Comparison of ENCODE assay signal across 9 cellular contexts in the genomic region with DNA sequence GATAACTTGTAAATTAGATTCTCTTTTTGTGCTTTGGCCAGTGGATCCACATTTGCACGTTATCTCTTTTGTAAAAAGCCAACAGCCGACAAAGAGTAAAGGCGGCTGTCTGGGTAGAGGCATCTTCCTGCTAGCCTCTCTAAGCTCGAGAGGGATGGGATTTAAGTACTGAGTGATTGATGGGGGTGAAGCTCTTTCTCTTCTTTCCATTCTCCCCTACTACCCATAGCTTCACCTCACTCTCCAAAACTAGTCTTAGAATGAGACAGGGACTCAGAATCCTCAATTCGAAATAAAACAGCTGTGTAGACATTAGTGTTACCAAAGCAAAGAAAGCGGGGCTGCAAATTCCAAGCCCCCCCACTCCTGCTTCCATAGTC. TPM values are rescaled to one million over a fixed set of nuclear protein-coding genes. Genes with fewer than 3 reads are reported as not detected.
DNase-seq lines count a peak whose midpoint lies in the region; ATAC-seq, FAIRE-seq and TF ChIP-seq lines count a peak whose summit lies in the region.
"Had no signal": no experiment of that assay in that cellular context is flagged by ENCODE, and none has a peak within 500 bp of the region (broad histone marks: within the 10 kb centered on the region; RNA-seq: fewer than 3 reads in every experiment).

No MANE protein-coding gene starts in this region.

- H4K91ac ChIP-seq in mesenchymal stem cell (ENCODE audit: low read length) = no peak overlapping the region

- no peaks in the 10 kb centered on the region for H3K9me3 ChIP-seq in astrocyte (ENCODE audit: insufficient read depth, low read depth, low read length)
- no peaks in the 10 kb centered on the region for H3K9me3 ChIP-seq in mesenchymal stem cell (ENCODE audit: control insufficient read depth, low read length)

- no peak for FAIRE-seq in astrocyte (lab: Jason Lieb, UNC)

- peak overlapping the region; percentile 72 for H3K4me3 ChIP-seq in astrocyte (ENCODE audit: insufficient read depth, low read depth, low read length)
- peak overlapping the region in 1 of 2 experiments; percentile 92 for H3K4me3 ChIP-seq in mesenchymal stem cell (ENCODE audit: insufficient read depth in 1 of 2, low read depth in 1 of 2, low read length in 2 of 2)

- peak overlapping the region; percentile 29 for H3K27ac ChIP-seq in astrocyte (ENCODE audit: low read depth, low read length)
- H3K27ac ChIP-seq in mesenchymal stem cell (ENCODE audit: low read length, poor library complexity, severe bottlenecking) = no peak overlapping the region

- no peaks in the 10 kb centered on the region for H3K27me3 ChIP-seq in astrocyte (ENCODE audit: insufficient read depth, low read length)
- H3K27me3 ChIP-seq in mesenchymal stem cell (ENCODE audit: control insufficient read depth in 1 of 2, insufficient read depth in 1 of 2, low read length in 2 of 2) = no peaks in the 10 kb centered on the region

- H2AFZ ChIP-seq in astrocyte (ENCODE audit: low read depth, low read length) (no peak overlapping the region), mesenchymal stem cell (ENCODE audit: low read depth, low read length) (no peak overlapping the region)

- peaks cover 83% of the 10 kb centered on the region for H3K79me2 ChIP-seq in astrocyte (ENCODE audit: insufficient read depth, low read length)

- H3K36me3 Mint-ChIP-seq in astrocyte (ENCODE audit: low read depth, unreplicated experiment) = no peaks in the 10 kb centered on the region

- no peak overlapping the region for H2BK12ac ChIP-seq in mesenchymal stem cell (ENCODE audit: low read length in 2 of 2)

- H3K4me3 Mint-ChIP-seq in astrocyte (ENCODE audit: unreplicated experiment) = peak overlapping the region; percentile 89
- H3K4me3 Mint-ChIP-seq: activated CD8-positive, alpha-beta memory T cell treated with anti-CD3 and anti-CD28 coated beads, Interleukin-2, amount 10 ng/mL, durations not matched to agents 7 days and 5 days had no signal

- no peak for TF ChIP-seq CTCF in astrocyte (IDR thresholded peaks at IDR 0.05; ENCODE audit: insufficient read depth, low read depth, low read length)

- DNase-seq in DMS114 treated with DMSO at 0.1 percent for 48 hours (lab: John Stamatoyannopoulos, UW; ENCODE audit: unreplicated experiment) (peak; percentile 54), HuH-7 (ENCODE audit: low spot score) (peak; percentile 38), astrocyte (ENCODE audit: low read depth) (no peak), mesenchymal stem cell (no peak), NCI-H1436 (lab: John Stamatoyannopoulos, UW) (no peak)
- no peak for DNase-seq in stimulated activated CD4-positive, alpha-beta T cell treated with anti-CD3 and anti-CD28 coated beads, Interleukin-1b, Interleukin-23, amount 100 ng/mL, for 48 hours
- DNase-seq in effector CD8-positive, alpha-beta T cell (lab: John Stamatoyannopoulos, UW) = no peak
- DNase-seq: activated CD8-positive, alpha-beta memory T cell treated with anti-CD3 and anti-CD28 coated beads, Interleukin-2, amount 10 ng/mL, durations not matched to agents 7 days and 5 days had no signal

- H3K4me1 Mint-ChIP-seq in astrocyte (ENCODE audit: low read depth, unreplicated experiment) = peaks cover 22% of the 10 kb centered on the region

- no peak overlapping the region for H3K23ac ChIP-seq in mesenchymal stem cell (ENCODE audit: low read length in 2 of 2)

- no peaks in the 10 kb centered on the region for H3K27me3 Mint-ChIP-seq in astrocyte (ENCODE audit: low read depth, unreplicated experiment)

- H3K4me2 ChIP-seq in astrocyte (ENCODE audit: low read length) (peak overlapping the region; percentile 93), mesenchymal stem cell (ENCODE audit: low read length, poor library complexity, severe bottlenecking) (peak overlapping the region; percentile 11)

- H3K4ac ChIP-seq in mesenchymal stem cell (ENCODE audit: low read depth in 1 of 2, low read length in 2 of 2) = no peak overlapping the region

- H3K9me3 Mint-ChIP-seq in astrocyte (ENCODE audit: unreplicated experiment) = no peaks in the 10 kb centered on the region

- H3K36me3 ChIP-seq in astrocyte (ENCODE audit: insufficient read depth, low read length) (peaks cover 7% of the 10 kb centered on the region), mesenchymal stem cell (ENCODE audit: control insufficient read depth in 1 of 2, insufficient read depth in 2 of 2, low read depth in 1 of 2, low read length in 2 of 2) (peaks cover 0 to 20% of the 10 kb centered on the region in 2 experiments)

- H3K27ac Mint-ChIP-seq in astrocyte (ENCODE audit: unreplicated experiment) = peak overlapping the region; percentile 22
- H3K27ac Mint-ChIP-seq: activated CD8-positive, alpha-beta memory T cell treated with anti-CD3 and anti-CD28 coated beads, Interleukin-2, amount 10 ng/mL, durations not matched to agents 7 days and 5 days had no signal

- no peak overlapping the region for H2BK120ac ChIP-seq in mesenchymal stem cell (ENCODE audit: low read depth, low read length)

- WGBS in mesenchymal stem cell = 25% methylated on average over 3 of the region's 6 CpGs

- H2BK5ac ChIP-seq in mesenchymal stem cell (ENCODE audit: low read depth, low read length, poor library complexity, severe bottlenecking) = no peak overlapping the region

- H3K4me1 ChIP-seq in astrocyte (ENCODE audit: insufficient read depth, low read length) (peaks cover 14% of the 10 kb centered on the region), mesenchymal stem cell (ENCODE audit: control insufficient read depth, insufficient read depth, low read depth, low read length) (peaks cover 1% of the 10 kb centered on the region)

- H2BK15ac ChIP-seq in mesenchymal stem cell (ENCODE audit: low read depth, poor library complexity, severe bottlenecking) = no peak overlapping the region

- no peak overlapping the region for H3K18ac ChIP-seq in mesenchymal stem cell (ENCODE audit: low read depth in 1 of 2, low read length in 2 of 2)

- peak overlapping the region; percentile 81 for H3K9ac ChIP-seq in astrocyte (ENCODE audit: low read length)
- peak overlapping the region; percentile 90 for H3K9ac ChIP-seq in mesenchymal stem cell (ENCODE audit: low read length)

- no peak overlapping the region for H2AK5ac ChIP-seq in mesenchymal stem cell (ENCODE audit: low read length, severe bottlenecking)

- peaks cover 10% of the 10 kb centered on the region for H3K79me1 ChIP-seq in mesenchymal stem cell (replicated peaks; ENCODE audit: low read length, poor library complexity, severe bottlenecking)

- H4K8ac ChIP-seq in mesenchymal stem cell (ENCODE audit: low read length) = no peak overlapping the region

- no peak for ATAC-seq in GM19023 (IDR thresholded peaks at IDR 0.05; ENCODE audit: unreplicated experiment)
- ATAC-seq: activated CD8-positive, alpha-beta memory T cell treated with anti-CD3 and anti-CD28 coated beads, Interleukin-2, amount 10 ng/mL, durations not matched to agents 7 days and 5 days had no signal

- no peak overlapping the region for H3K14ac ChIP-seq in mesenchymal stem cell (ENCODE audit: low read length in 2 of 2)

- peaks cover 12% of the 10 kb centered on the region for H4K20me1 ChIP-seq in astrocyte (ENCODE audit: insufficient read depth, low read length)

RNA-seq across cellular contexts. Expression of a gene that starts 3.5 kb away (rescaled TPM):
- total RNA-seq in astrocyte = 39.0 and 51.2 TPM in 2 replicates
- 34.6 TPM for polyA plus RNA-seq in mesenchymal stem cell (2013, experiment 1 of 2)
- polyA plus RNA-seq in mesenchymal stem cell (2013, experiment 2 of 2) = 36.1 TPM

RNA-seq across cellular contexts. Expression of a gene that starts 43.6 kb away (rescaled TPM):
- total RNA-seq in astrocyte = 109 and 110 TPM in 2 replicates
- 73.7 TPM for polyA plus RNA-seq in mesenchymal stem cell (2013, experiment 1 of 2)
- polyA plus RNA-seq in mesenchymal stem cell (2013, experiment 2 of 2) = 78.3 TPM

Comparison
In these comparisons a context has a peak if more than half of its experiments do, and no peak if none do; other contexts are left out.
1. DNase-seq: peak in DMS114 treated with DMSO at 0.1 percent for 48 hours (single experiment) and HuH-7 (single experiment); none in astrocyte (single experiment), mesenchymal stem cell (single experiment), stimulated activated CD4-positive, alpha-beta T cell treated with anti-CD3 and anti-CD28 coated beads, Interleukin-1b, Interleukin-23, amount 100 ng/mL, for 48 hours (single experiment), NCI-H1436 (single experiment) and effector CD8-positive, alpha-beta T cell (single experiment).